In genomic region chrX:119871245-119871598, GRCh38 we compare ENCODE assay signal across 1 cellular context.
TF ChIP-seq lines count a peak whose summit lies in the region.

No MANE protein-coding gene starts in this region.

TF ChIP-seq in WTC11, 78 proteins besides CTCF, POLR2A, EP300 and RAD21 (continued from another document):
- TF ChIP-seq, protein P1, sequence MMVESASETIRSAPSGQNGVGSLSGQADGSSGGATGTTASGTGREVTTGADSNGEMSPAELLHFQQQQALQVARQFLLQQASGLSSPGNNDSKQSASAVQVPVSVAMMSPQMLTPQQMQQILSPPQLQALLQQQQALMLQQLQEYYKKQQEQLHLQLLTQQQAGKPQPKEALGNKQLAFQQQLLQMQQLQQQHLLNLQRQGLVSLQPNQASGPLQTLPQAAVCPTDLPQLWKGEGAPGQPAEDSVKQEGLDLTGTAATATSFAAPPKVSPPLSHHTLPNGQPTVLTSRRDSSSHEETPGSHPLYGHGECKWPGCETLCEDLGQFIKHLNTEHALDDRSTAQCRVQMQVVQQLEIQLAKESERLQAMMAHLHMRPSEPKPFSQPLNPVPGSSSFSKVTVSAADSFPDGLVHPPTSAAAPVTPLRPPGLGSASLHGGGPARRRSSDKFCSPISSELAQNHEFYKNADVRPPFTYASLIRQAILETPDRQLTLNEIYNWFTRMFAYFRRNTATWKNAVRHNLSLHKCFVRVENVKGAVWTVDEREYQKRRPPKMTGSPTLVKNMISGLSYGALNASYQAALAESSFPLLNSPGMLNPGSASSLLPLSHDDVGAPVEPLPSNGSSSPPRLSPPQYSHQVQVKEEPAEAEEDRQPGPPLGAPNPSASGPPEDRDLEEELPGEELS (CRISPR knock-in tag; IDR thresholded peaks at IDR 0.05): no peak
- TF ChIP-seq USF2 (CRISPR knock-in tag; IDR thresholded peaks at IDR 0.05) (no peak), EMX1 (CRISPR knock-in tag; IDR thresholded peaks at IDR 0.05) (no peak), MLX (CRISPR knock-in tag; IDR thresholded peaks at IDR 0.05) (no peak), ATF3 (CRISPR knock-in tag; conservative IDR thresholded peaks at IDR 0.05) (no peak), KAT7 (CRISPR knock-in tag; IDR thresholded peaks at IDR 0.05; ENCODE audit: borderline replicate concordance) (no peak), ZNF396 (CRISPR knock-in tag; IDR thresholded peaks at IDR 0.05; ENCODE audit: borderline replicate concordance) (no peak), GABPB1 (CRISPR knock-in tag; IDR thresholded peaks at IDR 0.05) (no peak)
